ENCODE assay signal across 16 cellular contexts in the genomic region with DNA sequence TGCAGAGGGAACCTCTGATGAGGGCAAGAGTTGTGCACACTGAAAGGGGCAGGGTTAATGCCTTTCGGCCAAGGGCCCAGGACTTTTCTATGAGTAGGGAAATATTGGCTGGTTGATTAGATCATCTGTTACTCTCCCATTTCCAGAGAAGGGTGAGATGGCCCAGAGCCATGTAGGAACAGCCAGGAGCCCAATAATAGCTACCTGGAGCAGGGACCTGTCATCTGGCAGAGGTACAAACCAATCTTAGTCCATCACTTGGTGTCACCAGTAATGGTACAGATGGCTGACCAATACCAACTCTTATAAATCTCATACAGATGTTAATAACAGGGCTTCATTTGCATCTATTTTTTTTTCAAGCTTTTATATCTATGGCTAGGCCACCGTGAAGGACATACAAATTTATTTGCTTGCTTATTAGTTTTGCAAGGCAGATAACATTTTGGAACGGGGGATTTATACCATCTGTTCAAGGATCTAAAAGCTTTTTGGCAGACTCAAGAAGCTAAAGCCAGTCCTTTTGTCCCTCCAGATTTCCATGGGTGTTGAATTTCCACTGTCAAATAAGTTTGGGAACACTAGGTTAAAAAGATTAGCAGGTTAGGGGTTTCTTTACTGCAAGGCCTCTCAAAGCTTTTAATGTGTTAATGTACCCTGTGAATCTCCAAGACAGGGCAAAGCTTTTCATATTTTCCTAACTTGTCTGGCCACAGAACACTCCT.
DNase-seq lines count a peak whose midpoint lies in the region; TF ChIP-seq lines count a peak whose summit lies in the region.
"Had no signal": no experiment of that assay in that cellular context is flagged by ENCODE, and none has a peak within 500 bp of the region (broad histone marks: within the 10 kb centered on the region; RNA-seq: fewer than 3 reads in every experiment).

No MANE protein-coding gene starts in this region.

- no peak overlapping the region for H3K4me3 ChIP-seq in mesendoderm (ENCODE audit: low read length)
- H3K4me3 ChIP-seq: PC-9 had no signal

- WGBS in mesendoderm (ENCODE audit: extremely low coverage, insufficient coverage, low lambda C conversion rate), result no CpG with 5 or more reads among the region's 3 CpGs

- H3K36me3 Mint-ChIP-seq in activated CD4-positive, alpha-beta T cell treated with anti-CD3 and anti-CD28 coated beads, Interleukin-2, amount 10 ng/mL, durations not matched to agents 7 days and 5 days (ENCODE audit: low read depth), result peaks cover 17% of the 10 kb centered on the region

- H3K56ac ChIP-seq in mesendoderm (ENCODE audit: low read length), result no peak overlapping the region

- peaks cover 14% of the 10 kb centered on the region for H3K4me1 Mint-ChIP-seq in activated CD4-positive, alpha-beta T cell treated with anti-CD3 and anti-CD28 coated beads, Interleukin-2, amount 10 ng/mL, durations not matched to agents 7 days and 5 days

- H2BK5ac ChIP-seq in mesendoderm (ENCODE audit: low read length), result no peak overlapping the region

- H2BK15ac ChIP-seq in mesendoderm (replicated peaks; ENCODE audit: low read depth), result peak overlapping the region; percentile 65

- H3K4me3 Mint-ChIP-seq in activated CD4-positive, alpha-beta T cell treated with anti-CD3 and anti-CD28 coated beads, Interleukin-2, amount 10 ng/mL, durations not matched to agents 7 days and 5 days, result no peak overlapping the region
- H3K4me3 Mint-ChIP-seq: T-cell had no signal

- H3K79me2 ChIP-seq in mesendoderm (ENCODE audit: control insufficient read depth, insufficient read depth, low read length), result no peaks in the 10 kb centered on the region

- DNase-seq in G401 (ENCODE audit: low spot score) (peak; percentile 80), NCI-H2171 (lab: John Stamatoyannopoulos, UW) (peak; percentile 22), mesendoderm (no peak), anterior cingulate cortex (lab: John Stamatoyannopoulos, UW) (no peak), mucosa of gallbladder (ENCODE audit: low spot score) (no peak)
- no peak for DNase-seq in activated CD4-positive, alpha-beta T cell treated with anti-CD3 and anti-CD28 coated beads, Interleukin-2, amount 10 ng/mL, durations not matched to agents 7 days and 5 days
- DNase-seq: Calu3, DMS79, KG1, NCI-H1436, NCI-H2029, NCI-H2227 treated with DMSO at 0.1 percent for 48 hours, NCI-H69, PC-9, T-cell had no signal

- H3K4me1 ChIP-seq in mesendoderm (ENCODE audit: control insufficient read depth, low read depth, low read length), result peaks cover 16% of the 10 kb centered on the region

- H4K5ac ChIP-seq in mesendoderm (ENCODE audit: low read length), result no peak overlapping the region

- no peak overlapping the region for H3K18ac ChIP-seq in mesendoderm (ENCODE audit: low read length)

- H3K27me3 Mint-ChIP-seq in activated CD4-positive, alpha-beta T cell treated with anti-CD3 and anti-CD28 coated beads, Interleukin-2, amount 10 ng/mL, durations not matched to agents 7 days and 5 days, result no peaks in the 10 kb centered on the region
- H3K27me3 Mint-ChIP-seq: T-cell had no signal

- H3K27me3 ChIP-seq in mesendoderm (ENCODE audit: insufficient read depth, low read length, poor library complexity), result no peaks in the 10 kb centered on the region

- H3K27ac ChIP-seq in VCaP (peak overlapping the region; percentile 24), mesendoderm (ENCODE audit: low read depth, low read length) (no peak overlapping the region)
- H3K27ac ChIP-seq: PC-9 had no signal

- H3K9ac ChIP-seq in mesendoderm (ENCODE audit: low read length), result no peak overlapping the region

- H2AK5ac ChIP-seq in mesendoderm (ENCODE audit: low read length), result no peak overlapping the region

- in situ Hi-C loops in G401 (cut with HindIII; ENCODE audit: low sequenced_read_pairs), result no loop called here

- no peaks in the 10 kb centered on the region for H3K36me3 ChIP-seq in mesendoderm (ENCODE audit: control insufficient read depth, insufficient read depth, low read length)

- TF ChIP-seq CTCF in VCaP (conservative IDR thresholded peaks at IDR 0.05), result no peak

- POLR2A ChIA-PET in activated CD4-positive, alpha-beta T cell treated with anti-CD3 and anti-CD28 coated beads, Interleukin-2, amount 10 ng/mL, durations not matched to agents 7 days and 5 days (lab: Charles Lee), result no interaction called here

- CTCF ChIA-PET in activated CD4-positive, alpha-beta T cell treated with anti-CD3 and anti-CD28 coated beads, Interleukin-2, amount 10 ng/mL, durations not matched to agents 7 days and 5 days (lab: Charles Lee), result interaction anchor here (0.6 to 1.2 kb wide), 5 partner anchors 10 to 188 kb away, joined by 3 read pairs; no protein-coding TSS in a partner anchor

- H3K79me1 ChIP-seq in mesendoderm (ENCODE audit: low read length), result no peaks in the 10 kb centered on the region

- no peak overlapping the region for H3K4ac ChIP-seq in mesendoderm (ENCODE audit: low read depth, low read length)

- no peaks in the 10 kb centered on the region for H3K9me3 Mint-ChIP-seq in activated CD4-positive, alpha-beta T cell treated with anti-CD3 and anti-CD28 coated beads, Interleukin-2, amount 10 ng/mL, durations not matched to agents 7 days and 5 days
- H3K9me3 Mint-ChIP-seq: T-cell had no signal

- H3K27ac Mint-ChIP-seq in activated CD4-positive, alpha-beta T cell treated with anti-CD3 and anti-CD28 coated beads, Interleukin-2, amount 10 ng/mL, durations not matched to agents 7 days and 5 days, result no peak overlapping the region
- H3K27ac Mint-ChIP-seq: T-cell had no signal

- H3K23ac ChIP-seq in mesendoderm (ENCODE audit: low read length), result no peak overlapping the region

- no peak overlapping the region for H2BK120ac ChIP-seq in mesendoderm (ENCODE audit: low read depth, low read length)

- no peak overlapping the region for H3K4me2 ChIP-seq in mesendoderm (ENCODE audit: low read length)
- H3K4me2 ChIP-seq: PC-9 had no signal

- H4K8ac ChIP-seq in mesendoderm (ENCODE audit: low read depth, low read length), result no peak overlapping the region

Comparison
In these comparisons a context has a peak if more than half of its experiments do, and no peak if none do; other contexts are left out.
1. DNase-seq: peak in G401 (single experiment) and NCI-H2171 (single experiment); none in mesendoderm (single experiment), anterior cingulate cortex (0 of 58), activated CD4-positive, alpha-beta T cell treated with anti-CD3 and anti-CD28 coated beads, Interleukin-2, amount 10 ng/mL, durations not matched to agents 7 days and 5 days (single experiment) and mucosa of gallbladder (single experiment).